ENCODE assay signal across 8 cellular contexts in genomic region chr16:4350787-4351659, GRCh38. TPM values are rescaled to one million over a fixed set of nuclear protein-coding genes. Genes with fewer than 3 reads are reported as not detected.
DNase-seq lines count a peak whose midpoint lies in the region; ATAC-seq, FAIRE-seq and TF ChIP-seq lines count a peak whose summit lies in the region.

Gene PAM16 (minus strand): TSS chr16:4351321. CDS start chr16:4351234, 87 bp downstream.

- peak; percentile 56; the same call in 1 of the 2 replicates for TF ChIP-seq POLR2A in H54 (IDR thresholded peaks at IDR 0.05; ENCODE audit: low read depth, low read length)

- H3K4me1 Mint-ChIP-seq in activated T-helper 17 cell treated with anti-CD3 and anti-CD28 coated beads, Interleukin-2, amount 50 U/mL, for 72 hours: no peaks in the 10 kb centered on the region
- H3K4me1 Mint-ChIP-seq in natural killer cell treated with Interleukin-12 subunit alpha and Interleukin-12 subunit beta and Interleukin-15 and Interleukin-18, amount 100 ng/mL, for 72 hours (ENCODE audit: low read depth in 2 of 2): peaks cover 5 to 15% of the 10 kb centered on the region in 2 donors

- peaks cover 28% of the 10 kb centered on the region for H3K36me3 Mint-ChIP-seq in activated T-helper 17 cell treated with anti-CD3 and anti-CD28 coated beads, Interleukin-2, amount 50 U/mL, for 72 hours (ENCODE audit: low read depth)
- H3K36me3 Mint-ChIP-seq in natural killer cell treated with Interleukin-12 subunit alpha and Interleukin-12 subunit beta and Interleukin-15 and Interleukin-18, amount 100 ng/mL, for 72 hours: no peaks in the 10 kb centered on the region

- POLR2A ChIA-PET in RWPE1 (lab: Yijun Ruan, JAX; ENCODE audit: low non-redundant PET): no interaction called here

- no peaks in the 10 kb centered on the region for H3K9me3 Mint-ChIP-seq in activated T-helper 17 cell treated with anti-CD3 and anti-CD28 coated beads, Interleukin-2, amount 50 U/mL, for 72 hours
- no peaks in the 10 kb centered on the region for H3K9me3 Mint-ChIP-seq in natural killer cell treated with Interleukin-12 subunit alpha and Interleukin-12 subunit beta and Interleukin-15 and Interleukin-18, amount 100 ng/mL, for 72 hours

- FAIRE-seq in H54 (lab: Jason Lieb, UNC): no peak

- peak; percentile 94 for ATAC-seq in activated T-helper 17 cell treated with anti-CD3 and anti-CD28 coated beads, Interleukin-2, amount 50 U/mL, for 72 hours (replicated peaks)
- peak; percentile 95 to 96 for ATAC-seq in natural killer cell treated with Interleukin-12 subunit alpha and Interleukin-12 subunit beta and Interleukin-15 and Interleukin-18, amount 100 ng/mL, for 72 hours
- ATAC-seq in stimulated activated naive CD8-positive, alpha-beta T cell treated with anti-CD3 and anti-CD28 coated beads, Interleukin-15, Interleukin-2, amounts not matched to agents 100 U/mL and 50 U/mL, for 24 hours: peak; percentile 94

- peak within 1 kb of the TSS; percentile 82 for H3K4me3 ChIP-seq in fibroblast of pulmonary artery (replicated peaks; ENCODE audit: low read depth, low read length)

- peak within 1 kb of the TSS; percentile 85 for H3K27ac ChIP-seq in RWPE1

- peak within 1 kb of the TSS; percentile 87 for H3K4me3 Mint-ChIP-seq in activated T-helper 17 cell treated with anti-CD3 and anti-CD28 coated beads, Interleukin-2, amount 50 U/mL, for 72 hours
- peak within 1 kb of the TSS; percentile 89 for H3K4me3 Mint-ChIP-seq in natural killer cell treated with Interleukin-12 subunit alpha and Interleukin-12 subunit beta and Interleukin-15 and Interleukin-18, amount 100 ng/mL, for 72 hours

- H3K27ac Mint-ChIP-seq in activated T-helper 17 cell treated with anti-CD3 and anti-CD28 coated beads, Interleukin-2, amount 50 U/mL, for 72 hours: peak within 1 kb of the TSS; percentile 87
- peak within 1 kb of the TSS; percentile 80 to 84 for H3K27ac Mint-ChIP-seq in natural killer cell treated with Interleukin-12 subunit alpha and Interleukin-12 subunit beta and Interleukin-15 and Interleukin-18, amount 100 ng/mL, for 72 hours

- TF ChIP-seq CTCF in RWPE1 (conservative IDR thresholded peaks at IDR 0.05; ENCODE audit: low read depth): 0 out of 2 replicates have a peak, but pooled peaks have one; percentile 10
- TF ChIP-seq CTCF in fibroblast of pulmonary artery (IDR thresholded peaks at IDR 0.05; ENCODE audit: low read length, missing control alignments): no peak

- DNase-seq in EL: peak; percentile 94
- peak; percentile 93 for DNase-seq in H54 (ENCODE audit: insufficient read length, low spot score)
- DNase-seq in LoVo (ENCODE audit: low spot score): peak; percentile 95
- DNase-seq in RWPE1 (ENCODE audit: low spot score): peak; percentile 95
- DNase-seq in fibroblast of pulmonary artery (ENCODE audit: low read depth): peak; percentile 94
- DNase-seq in natural killer cell treated with Interleukin-12 subunit alpha and Interleukin-12 subunit beta and Interleukin-15 and Interleukin-18, amount 100 ng/mL, for 72 hours (ENCODE audit: low spot score): peak; percentile 98
- peak; percentile 100 for DNase-seq in stimulated activated naive CD8-positive, alpha-beta T cell treated with anti-CD3 and anti-CD28 coated beads, Interleukin-15, Interleukin-2, amounts not matched to agents 100 U/mL and 50 U/mL, for 24 hours

- no peaks in the 10 kb centered on the region for H3K27me3 Mint-ChIP-seq in activated T-helper 17 cell treated with anti-CD3 and anti-CD28 coated beads, Interleukin-2, amount 50 U/mL, for 72 hours
- no peaks in the 10 kb centered on the region for H3K27me3 Mint-ChIP-seq in natural killer cell treated with Interleukin-12 subunit alpha and Interleukin-12 subunit beta and Interleukin-15 and Interleukin-18, amount 100 ng/mL, for 72 hours

- CTCF ChIA-PET in RWPE1 (lab: Yijun Ruan, JAX): interaction anchor here (0.7 to 2.4 kb wide), 9 partner anchors 9 to 97 kb away, joined by 3 to 15 read pairs (median 3); no protein-coding TSS in a partner anchor

RNA-seq across cellular contexts. Expression of gene PAM16, which starts in this region (rescaled TPM):
- 10 to 100 TPM; 40.4 to 74.7 TPM for total RNA-seq in activated T-helper 17 cell treated with anti-CD3 and anti-CD28 coated beads, Interleukin-2, amount 50 U/mL, for 72 hours
- 100 to 1,000 TPM in 1 of 2 donors, 10 to 100 TPM in 1; 59.0 to 114 TPM for total RNA-seq in natural killer cell treated with Interleukin-12 subunit alpha and Interleukin-12 subunit beta and Interleukin-15 and Interleukin-18, amount 100 ng/mL, for 72 hours

Comparison
In these comparisons a context has a peak if more than half of its experiments do, and no peak if none do; other contexts are left out.
1. Peak in every context shown above with its lines: DNase-seq, ATAC-seq, H3K4me3 ChIP-seq and H3K27ac ChIP-seq.